ENCODE assay signal across 16 cellular contexts in the genomic region with DNA sequence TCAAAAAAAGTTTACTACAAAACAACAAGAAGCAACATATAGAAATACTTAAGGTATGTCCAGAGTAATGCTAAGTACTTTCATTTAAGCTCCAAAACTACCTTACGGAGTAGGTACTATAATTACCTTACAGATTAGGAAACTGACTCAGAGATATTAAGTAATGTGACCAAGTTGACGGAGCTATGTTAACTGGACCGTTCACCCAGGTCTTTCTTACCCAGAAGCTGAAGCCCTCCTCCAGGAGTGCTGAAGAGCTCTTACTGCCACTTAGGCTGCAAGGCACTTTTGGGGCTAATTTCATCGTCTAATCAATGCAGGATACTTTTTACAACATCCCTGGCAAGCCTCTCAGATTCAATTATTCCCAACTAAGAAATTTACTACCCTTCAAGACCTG.
"Had no signal": no experiment of that assay in that cellular context is flagged by ENCODE, and none has a peak within 500 bp of the region (broad histone marks: within the 10 kb centered on the region; RNA-seq: fewer than 3 reads in every experiment).

No MANE protein-coding gene starts in this region.

- H3K4me1 Mint-ChIP-seq: nephron progenitor cell; stimulated activated naive B cell treated with anti-CD40 and anti-IgM and Interleukin-4, amounts not matched to agents 10 μg/mL and 1 μg/mL and 100 μg/mL, for 72 hours had no signal

- H3K27me3 Mint-ChIP-seq: naive thymus-derived CD8-positive, alpha-beta T cell; stimulated activated naive B cell treated with anti-CD40 and anti-IgM and Interleukin-4, amounts not matched to agents 10 μg/mL and 1 μg/mL and 100 μg/mL, for 72 hours; stimulated activated naive CD8-positive, alpha-beta T cell treated with anti-CD3 and anti-CD28 coated beads, Interleukin-15, Interleukin-2, amounts not matched to agents 100 ng/mL and 50 ng/mL, for 24 hours had no signal

- H3K4me3 Mint-ChIP-seq: naive thymus-derived CD8-positive, alpha-beta T cell; nephron progenitor cell; stimulated activated naive B cell treated with anti-CD40 and anti-IgM and Interleukin-4, amounts not matched to agents 10 μg/mL and 1 μg/mL and 100 μg/mL, for 72 hours; stimulated activated naive CD8-positive, alpha-beta T cell treated with anti-CD3 and anti-CD28 coated beads, Interleukin-15, Interleukin-2, amounts not matched to agents 100 ng/mL and 50 ng/mL, for 24 hours had no signal

- DNase-seq: dorsolateral prefrontal cortex; effector CD4-positive, alpha-beta T cell; hypothalamus; naive thymus-derived CD8-positive, alpha-beta T cell; nephron progenitor cell; nucleus accumbens; psoas muscle; right cardiac atrium; stimulated activated CD4-positive, alpha-beta T cell treated with anti-CD3 and anti-CD28 coated beads, Interleukin-15, amount 100 ng/mL, for 24 hours; stimulated activated CD4-positive, alpha-beta T cell treated with anti-CD3 and anti-CD28 coated beads, Interleukin-2, amount 100 ng/mL, for 48 hours; stimulated activated naive B cell treated with anti-CD40 and anti-IgM and Interleukin-4, amounts not matched to agents 10 μg/mL and 1 μg/mL and 100 μg/mL, for 72 hours; trophoblast cell had no signal

- H3K9me3 Mint-ChIP-seq: naive thymus-derived CD8-positive, alpha-beta T cell; nephron progenitor cell; stimulated activated naive B cell treated with anti-CD40 and anti-IgM and Interleukin-4, amounts not matched to agents 10 μg/mL and 1 μg/mL and 100 μg/mL, for 72 hours; stimulated activated naive CD8-positive, alpha-beta T cell treated with anti-CD3 and anti-CD28 coated beads, Interleukin-15, Interleukin-2, amounts not matched to agents 100 ng/mL and 50 ng/mL, for 24 hours had no signal

- H3K4me3 ChIP-seq: dorsolateral prefrontal cortex, lung, psoas muscle, skin epidermis, thoracic aorta had no signal

- H3K27ac Mint-ChIP-seq: nephron progenitor cell; stimulated activated naive B cell treated with anti-CD40 and anti-IgM and Interleukin-4, amounts not matched to agents 10 μg/mL and 1 μg/mL and 100 μg/mL, for 72 hours; stimulated activated naive CD8-positive, alpha-beta T cell treated with anti-CD3 and anti-CD28 coated beads, Interleukin-15, Interleukin-2, amounts not matched to agents 100 ng/mL and 50 ng/mL, for 24 hours had no signal

- H3K27me3 ChIP-seq: dorsolateral prefrontal cortex had no signal

- H3K27ac ChIP-seq: dorsolateral prefrontal cortex, psoas muscle, skin epidermis, thoracic aorta had no signal

- H3K9me3 ChIP-seq: psoas muscle, thoracic aorta had no signal

- ATAC-seq: naive thymus-derived CD8-positive, alpha-beta T cell; right cardiac atrium; stimulated activated naive B cell treated with anti-CD40 and anti-IgM and Interleukin-4, amounts not matched to agents 10 μg/mL and 1 μg/mL and 100 μg/mL, for 72 hours had no signal
